In genomic region chr20:34240698-34241615, GRCh38 we compare ENCODE assay signal across 1 cellular context.
TF ChIP-seq lines count a peak whose summit lies in the region.

TSS of gene ASIP (plus strand) at chr20:34241423. CDS start at chr20:34260375, 18,952 bp downstream.

TF ChIP-seq in HepG2, 621 proteins besides CTCF, POLR2A, EP300 and RAD21 (continued from another document):
- TF ChIP-seq ZXDC (CRISPR knock-in tag; IDR thresholded peaks at IDR 0.05), result no peak
